1 cellular context compared by ENCODE assay signal in the genomic region with DNA sequence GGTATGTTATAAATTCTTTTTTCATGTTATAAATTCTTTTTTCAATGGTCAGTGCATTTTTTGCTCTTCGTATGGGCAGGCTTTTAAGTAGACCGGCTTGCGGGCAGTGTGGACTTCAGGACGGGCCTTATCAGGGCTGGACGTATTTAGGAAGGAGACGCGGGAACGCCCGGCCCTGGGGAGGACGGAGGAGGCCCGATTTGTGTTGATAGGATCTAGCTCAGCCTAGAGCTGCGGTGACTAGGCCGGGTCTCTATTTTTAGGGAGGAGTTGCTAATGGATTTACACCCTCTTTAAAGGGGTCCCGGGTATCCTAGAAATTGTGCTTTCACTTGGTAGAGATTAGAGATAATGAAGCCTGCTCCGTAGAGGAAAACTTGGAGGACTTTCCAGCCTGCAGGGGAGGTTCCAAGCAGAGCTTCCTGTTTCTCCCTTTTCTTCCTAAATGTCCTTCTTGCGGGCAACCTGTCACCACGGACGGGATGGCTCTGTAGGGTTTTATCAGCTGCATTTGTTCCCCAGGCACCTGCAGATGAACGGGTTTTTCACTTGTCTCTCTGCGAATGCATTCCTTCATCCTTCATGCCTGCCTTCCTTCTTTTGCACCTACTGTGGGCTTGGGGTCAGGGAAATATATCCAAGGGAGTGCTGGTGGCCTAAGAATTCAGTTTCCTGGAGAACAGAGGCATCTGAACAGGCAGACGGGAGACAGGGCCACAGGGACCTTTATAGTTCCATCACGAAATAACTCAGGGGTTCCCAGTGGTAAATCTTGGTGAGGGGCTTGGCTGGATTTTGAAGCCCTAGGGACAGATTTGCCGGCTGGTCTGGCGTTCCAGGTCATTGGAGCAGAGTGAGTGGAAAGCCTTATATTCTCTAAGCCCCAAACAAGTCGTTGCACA.
TF ChIP-seq lines count a peak whose summit lies in the region.

No MANE protein-coding gene starts in this region.

TF ChIP-seq in HepG2, 621 proteins besides CTCF, POLR2A, EP300 and RAD21 (continues in another document):
- TF ChIP-seq SRSF9 (IDR thresholded peaks at IDR 0.05; ENCODE audit: borderline replicate concordance, insufficient read depth, low read depth, low read length, poor library complexity, severe bottlenecking) = no peak
- TF ChIP-seq HOXA3 (CRISPR knock-in tag; IDR thresholded peaks at IDR 0.05) = no peak
- TF ChIP-seq U2AF2 (IDR thresholded peaks at IDR 0.05; ENCODE audit: low read depth, low read length) = no peak
- peak; percentile 45; the same call in 1 of the 2 replicates for TF ChIP-seq ZKSCAN1 (IDR thresholded peaks at IDR 0.05; ENCODE audit: low read length)
- TF ChIP-seq, protein P1, sequence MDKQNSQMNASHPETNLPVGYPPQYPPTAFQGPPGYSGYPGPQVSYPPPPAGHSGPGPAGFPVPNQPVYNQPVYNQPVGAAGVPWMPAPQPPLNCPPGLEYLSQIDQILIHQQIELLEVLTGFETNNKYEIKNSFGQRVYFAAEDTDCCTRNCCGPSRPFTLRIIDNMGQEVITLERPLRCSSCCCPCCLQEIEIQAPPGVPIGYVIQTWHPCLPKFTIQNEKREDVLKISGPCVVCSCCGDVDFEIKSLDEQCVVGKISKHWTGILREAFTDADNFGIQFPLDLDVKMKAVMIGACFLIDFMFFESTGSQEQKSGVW (CRISPR knock-in tag; IDR thresholded peaks at IDR 0.05; ENCODE audit: borderline replicate concordance) = no peak
- TF ChIP-seq NR2F1 (CRISPR knock-in tag; IDR thresholded peaks at IDR 0.05) = no peak
- no peak for TF ChIP-seq JARID2 (CRISPR knock-in tag; IDR thresholded peaks at IDR 0.05; ENCODE audit: insufficient replicate concordance)
- TF ChIP-seq ZNF678 (CRISPR knock-in tag; IDR thresholded peaks at IDR 0.05) = no peak
- no peak for TF ChIP-seq ARID2 (CRISPR knock-in tag; IDR thresholded peaks at IDR 0.05; ENCODE audit: borderline replicate concordance)
- 0 out of 2 replicates have a peak, but pooled peaks have one; percentile 34 for TF ChIP-seq ZNF766 (CRISPR knock-in tag; IDR thresholded peaks at IDR 0.05; ENCODE audit: borderline replicate concordance)
- TF ChIP-seq THYN1 (CRISPR knock-in tag; IDR thresholded peaks at IDR 0.05; ENCODE audit: borderline replicate concordance, low read depth) = no peak
- no peak for TF ChIP-seq ZMAT3 (CRISPR knock-in tag; conservative IDR thresholded peaks at IDR 0.05)
- TF ChIP-seq, protein P2, sequence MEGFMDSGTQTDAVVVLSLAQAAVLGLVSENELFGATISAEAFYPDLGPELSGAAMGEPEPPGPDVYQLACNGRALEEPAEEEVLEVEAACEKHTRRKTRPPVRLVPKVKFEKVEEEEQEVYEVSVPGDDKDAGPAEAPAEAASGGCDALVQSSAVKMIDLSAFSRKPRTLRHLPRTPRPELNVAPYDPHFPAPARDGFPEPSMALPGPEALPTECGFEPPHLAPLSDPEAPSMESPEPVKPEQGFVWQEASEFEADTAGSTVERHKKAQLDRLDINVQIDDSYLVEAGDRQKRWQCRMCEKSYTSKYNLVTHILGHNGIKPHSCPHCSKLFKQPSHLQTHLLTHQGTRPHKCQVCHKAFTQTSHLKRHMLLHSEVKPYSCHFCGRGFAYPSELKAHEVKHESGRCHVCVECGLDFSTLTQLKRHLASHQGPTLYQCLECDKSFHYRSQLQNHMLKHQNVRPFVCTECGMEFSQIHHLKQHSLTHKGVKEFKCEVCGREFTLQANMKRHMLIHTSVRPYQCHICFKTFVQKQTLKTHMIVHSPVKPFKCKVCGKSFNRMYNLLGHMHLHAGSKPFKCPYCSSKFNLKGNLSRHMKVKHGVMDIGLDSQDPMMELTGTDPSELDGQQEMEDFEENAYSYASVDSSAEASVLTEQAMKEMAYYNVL (CRISPR knock-in tag; IDR thresholded peaks at IDR 0.05; ENCODE audit: borderline replicate concordance) = no peak
- TF ChIP-seq, protein P3, sequence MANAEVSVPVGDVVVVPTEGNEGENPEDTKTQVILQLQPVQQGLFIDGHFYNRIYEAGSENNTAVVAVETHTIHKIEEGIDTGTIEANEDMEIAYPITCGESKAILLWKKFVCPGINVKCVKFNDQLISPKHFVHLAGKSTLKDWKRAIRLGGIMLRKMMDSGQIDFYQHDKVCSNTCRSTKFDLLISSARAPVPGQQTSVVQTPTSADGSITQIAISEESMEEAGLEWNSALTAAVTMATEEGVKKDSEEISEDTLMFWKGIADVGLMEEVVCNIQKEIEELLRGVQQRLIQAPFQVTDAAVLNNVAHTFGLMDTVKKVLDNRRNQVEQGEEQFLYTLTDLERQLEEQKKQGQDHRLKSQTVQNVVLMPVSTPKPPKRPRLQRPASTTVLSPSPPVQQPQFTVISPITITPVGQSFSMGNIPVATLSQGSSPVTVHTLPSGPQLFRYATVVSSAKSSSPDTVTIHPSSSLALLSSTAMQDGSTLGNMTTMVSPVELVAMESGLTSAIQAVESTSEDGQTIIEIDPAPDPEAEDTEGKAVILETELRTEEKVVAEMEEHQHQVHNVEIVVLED (CRISPR knock-in tag; IDR thresholded peaks at IDR 0.05; ENCODE audit: borderline replicate concordance) = no peak
- TF ChIP-seq, protein P4, sequence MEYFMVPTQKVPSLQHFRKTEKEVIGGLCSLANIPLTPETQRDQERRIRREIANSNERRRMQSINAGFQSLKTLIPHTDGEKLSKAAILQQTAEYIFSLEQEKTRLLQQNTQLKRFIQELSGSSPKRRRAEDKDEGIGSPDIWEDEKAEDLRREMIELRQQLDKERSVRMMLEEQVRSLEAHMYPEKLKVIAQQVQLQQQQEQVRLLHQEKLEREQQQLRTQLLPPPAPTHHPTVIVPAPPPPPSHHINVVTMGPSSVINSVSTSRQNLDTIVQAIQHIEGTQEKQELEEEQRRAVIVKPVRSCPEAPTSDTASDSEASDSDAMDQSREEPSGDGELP (IDR thresholded peaks at IDR 0.05; ENCODE audit: borderline replicate concordance, low read depth) = no peak
- TF ChIP-seq KDM2A (CRISPR knock-in tag; IDR thresholded peaks at IDR 0.05; ENCODE audit: borderline replicate concordance, low read depth) = no peak
- peak; percentile 83; the same call in 1 of the 2 replicates for TF ChIP-seq ZNF329 (CRISPR knock-in tag; IDR thresholded peaks at IDR 0.05; ENCODE audit: low read depth)
- TF ChIP-seq TARDBP (CRISPR knock-in tag; IDR thresholded peaks at IDR 0.05) = no peak
- no peak for TF ChIP-seq ZNF772 (CRISPR knock-in tag; IDR thresholded peaks at IDR 0.05)
- TF ChIP-seq ZNF629 (CRISPR knock-in tag; conservative IDR thresholded peaks at IDR 0.05) = no peak
- TF ChIP-seq ZNF263 (CRISPR knock-in tag; IDR thresholded peaks at IDR 0.05) = peak; percentile 94
- TF ChIP-seq, protein P5, sequence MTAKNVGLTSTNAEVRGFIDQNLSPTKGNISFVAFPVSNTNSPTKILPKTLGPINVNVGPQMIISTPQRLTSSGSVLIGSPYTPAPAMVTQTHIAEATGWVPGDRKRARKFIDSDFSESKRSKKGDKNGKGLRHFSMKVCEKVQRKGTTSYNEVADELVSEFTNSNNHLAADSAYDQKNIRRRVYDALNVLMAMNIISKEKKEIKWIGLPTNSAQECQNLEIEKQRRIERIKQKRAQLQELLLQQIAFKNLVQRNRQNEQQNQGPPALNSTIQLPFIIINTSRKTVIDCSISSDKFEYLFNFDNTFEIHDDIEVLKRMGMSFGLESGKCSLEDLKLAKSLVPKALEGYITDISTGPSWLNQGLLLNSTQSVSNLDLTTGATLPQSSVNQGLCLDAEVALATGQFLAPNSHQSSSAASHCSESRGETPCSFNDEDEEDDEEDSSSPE (CRISPR knock-in tag; IDR thresholded peaks at IDR 0.05) = no peak
- peak; percentile 39; the same call in 1 of the 2 replicates for TF ChIP-seq ZFX (CRISPR knock-in tag; IDR thresholded peaks at IDR 0.05; ENCODE audit: low read depth)
- no peak for TF ChIP-seq ZNF614 (CRISPR knock-in tag; IDR thresholded peaks at IDR 0.05; ENCODE audit: borderline replicate concordance)
- no peak for TF ChIP-seq PHB2 (IDR thresholded peaks at IDR 0.05; ENCODE audit: partially characterized antibody)
- TF ChIP-seq, protein P6, sequence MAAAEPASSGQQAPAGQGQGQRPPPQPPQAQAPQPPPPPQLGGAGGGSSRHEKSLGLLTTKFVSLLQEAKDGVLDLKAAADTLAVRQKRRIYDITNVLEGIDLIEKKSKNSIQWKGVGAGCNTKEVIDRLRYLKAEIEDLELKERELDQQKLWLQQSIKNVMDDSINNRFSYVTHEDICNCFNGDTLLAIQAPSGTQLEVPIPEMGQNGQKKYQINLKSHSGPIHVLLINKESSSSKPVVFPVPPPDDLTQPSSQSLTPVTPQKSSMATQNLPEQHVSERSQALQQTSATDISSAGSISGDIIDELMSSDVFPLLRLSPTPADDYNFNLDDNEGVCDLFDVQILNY (CRISPR knock-in tag; conservative IDR thresholded peaks at IDR 0.05) = no peak
- no peak for TF ChIP-seq CBX2 (IDR thresholded peaks at IDR 0.05; ENCODE audit: low read depth, low read length)
- no peak for TF ChIP-seq CBX2 (CRISPR knock-in tag; IDR thresholded peaks at IDR 0.05; ENCODE audit: low read depth)
- no peak for TF ChIP-seq HDAC1 (CRISPR knock-in tag; IDR thresholded peaks at IDR 0.05)
- TF ChIP-seq FOXP1 (IDR thresholded peaks at IDR 0.05) = no peak
- TF ChIP-seq FOXP1 (CRISPR knock-in tag; IDR thresholded peaks at IDR 0.05) = no peak
- TF ChIP-seq SP1 (IDR thresholded peaks at IDR 0.05) = no peak
- TF ChIP-seq SP1 (CRISPR knock-in tag; IDR thresholded peaks at IDR 0.05) = no peak
- TF ChIP-seq, protein P7, sequence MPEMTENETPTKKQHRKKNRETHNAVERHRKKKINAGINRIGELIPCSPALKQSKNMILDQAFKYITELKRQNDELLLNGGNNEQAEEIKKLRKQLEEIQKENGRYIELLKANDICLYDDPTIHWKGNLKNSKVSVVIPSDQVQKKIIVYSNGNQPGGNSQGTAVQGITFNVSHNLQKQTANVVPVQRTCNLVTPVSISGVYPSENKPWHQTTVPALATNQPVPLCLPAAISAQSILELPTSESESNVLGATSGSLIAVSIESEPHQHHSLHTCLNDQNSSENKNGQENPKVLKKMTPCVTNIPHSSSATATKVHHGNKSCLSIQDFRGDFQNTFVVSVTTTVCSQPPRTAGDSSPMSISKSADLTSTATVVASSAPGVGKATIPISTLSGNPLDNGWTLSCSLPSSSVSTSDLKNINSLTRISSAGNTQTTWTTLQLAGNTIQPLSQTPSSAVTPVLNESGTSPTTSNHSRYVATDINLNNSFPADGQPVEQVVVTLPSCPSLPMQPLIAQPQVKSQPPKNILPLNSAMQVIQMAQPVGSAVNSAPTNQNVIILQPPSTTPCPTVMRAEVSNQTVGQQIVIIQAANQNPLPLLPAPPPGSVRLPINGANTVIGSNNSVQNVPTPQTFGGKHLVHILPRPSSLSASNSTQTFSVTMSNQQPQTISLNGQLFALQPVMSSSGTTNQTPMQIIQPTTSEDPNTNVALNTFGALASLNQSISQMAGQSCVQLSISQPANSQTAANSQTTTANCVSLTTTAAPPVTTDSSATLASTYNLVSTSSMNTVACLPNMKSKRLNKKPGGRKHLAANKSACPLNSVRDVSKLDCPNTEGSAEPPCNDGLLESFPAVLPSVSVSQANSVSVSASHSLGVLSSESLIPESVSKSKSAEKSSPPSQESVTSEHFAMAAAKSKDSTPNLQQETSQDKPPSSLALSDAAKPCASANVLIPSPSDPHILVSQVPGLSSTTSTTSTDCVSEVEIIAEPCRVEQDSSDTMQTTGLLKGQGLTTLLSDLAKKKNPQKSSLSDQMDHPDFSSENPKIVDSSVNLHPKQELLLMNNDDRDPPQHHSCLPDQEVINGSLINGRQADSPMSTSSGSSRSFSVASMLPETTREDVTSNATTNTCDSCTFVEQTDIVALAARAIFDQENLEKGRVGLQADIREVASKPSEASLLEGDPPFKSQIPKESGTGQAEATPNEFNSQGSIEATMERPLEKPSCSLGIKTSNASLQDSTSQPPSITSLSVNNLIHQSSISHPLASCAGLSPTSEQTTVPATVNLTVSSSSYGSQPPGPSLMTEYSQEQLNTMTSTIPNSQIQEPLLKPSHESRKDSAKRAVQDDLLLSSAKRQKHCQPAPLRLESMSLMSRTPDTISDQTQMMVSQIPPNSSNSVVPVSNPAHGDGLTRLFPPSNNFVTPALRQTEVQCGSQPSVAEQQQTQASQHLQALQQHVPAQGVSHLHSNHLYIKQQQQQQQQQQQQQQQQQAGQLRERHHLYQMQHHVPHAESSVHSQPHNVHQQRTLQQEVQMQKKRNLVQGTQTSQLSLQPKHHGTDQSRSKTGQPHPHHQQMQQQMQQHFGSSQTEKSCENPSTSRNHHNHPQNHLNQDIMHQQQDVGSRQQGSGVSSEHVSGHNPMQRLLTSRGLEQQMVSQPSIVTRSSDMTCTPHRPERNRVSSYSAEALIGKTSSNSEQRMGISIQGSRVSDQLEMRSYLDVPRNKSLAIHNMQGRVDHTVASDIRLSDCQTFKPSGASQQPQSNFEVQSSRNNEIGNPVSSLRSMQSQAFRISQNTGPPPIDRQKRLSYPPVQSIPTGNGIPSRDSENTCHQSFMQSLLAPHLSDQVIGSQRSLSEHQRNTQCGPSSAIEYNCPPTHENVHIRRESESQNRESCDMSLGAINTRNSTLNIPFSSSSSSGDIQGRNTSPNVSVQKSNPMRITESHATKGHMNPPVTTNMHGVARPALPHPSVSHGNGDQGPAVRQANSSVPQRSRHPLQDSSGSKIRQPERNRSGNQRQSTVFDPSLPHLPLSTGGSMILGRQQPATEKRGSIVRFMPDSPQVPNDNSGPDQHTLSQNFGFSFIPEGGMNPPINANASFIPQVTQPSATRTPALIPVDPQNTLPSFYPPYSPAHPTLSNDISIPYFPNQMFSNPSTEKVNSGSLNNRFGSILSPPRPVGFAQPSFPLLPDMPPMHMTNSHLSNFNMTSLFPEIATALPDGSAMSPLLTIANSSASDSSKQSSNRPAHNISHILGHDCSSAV (CRISPR knock-in tag; IDR thresholded peaks at IDR 0.05; ENCODE audit: borderline replicate concordance) = no peak
- TF ChIP-seq, protein P8, sequence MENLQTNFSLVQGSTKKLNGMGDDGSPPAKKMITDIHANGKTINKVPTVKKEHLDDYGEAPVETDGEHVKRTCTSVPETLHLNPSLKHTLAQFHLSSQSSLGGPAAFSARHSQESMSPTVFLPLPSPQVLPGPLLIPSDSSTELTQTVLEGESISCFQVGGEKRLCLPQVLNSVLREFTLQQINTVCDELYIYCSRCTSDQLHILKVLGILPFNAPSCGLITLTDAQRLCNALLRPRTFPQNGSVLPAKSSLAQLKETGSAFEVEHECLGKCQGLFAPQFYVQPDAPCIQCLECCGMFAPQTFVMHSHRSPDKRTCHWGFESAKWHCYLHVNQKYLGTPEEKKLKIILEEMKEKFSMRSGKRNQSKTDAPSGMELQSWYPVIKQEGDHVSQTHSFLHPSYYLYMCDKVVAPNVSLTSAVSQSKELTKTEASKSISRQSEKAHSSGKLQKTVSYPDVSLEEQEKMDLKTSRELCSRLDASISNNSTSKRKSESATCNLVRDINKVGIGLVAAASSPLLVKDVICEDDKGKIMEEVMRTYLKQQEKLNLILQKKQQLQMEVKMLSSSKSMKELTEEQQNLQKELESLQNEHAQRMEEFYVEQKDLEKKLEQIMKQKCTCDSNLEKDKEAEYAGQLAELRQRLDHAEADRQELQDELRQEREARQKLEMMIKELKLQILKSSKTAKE (CRISPR knock-in tag; IDR thresholded peaks at IDR 0.05; ENCODE audit: borderline replicate concordance) = no peak
- no peak for TF ChIP-seq ZNF430 (CRISPR knock-in tag; IDR thresholded peaks at IDR 0.05)
- TF ChIP-seq, protein P9, sequence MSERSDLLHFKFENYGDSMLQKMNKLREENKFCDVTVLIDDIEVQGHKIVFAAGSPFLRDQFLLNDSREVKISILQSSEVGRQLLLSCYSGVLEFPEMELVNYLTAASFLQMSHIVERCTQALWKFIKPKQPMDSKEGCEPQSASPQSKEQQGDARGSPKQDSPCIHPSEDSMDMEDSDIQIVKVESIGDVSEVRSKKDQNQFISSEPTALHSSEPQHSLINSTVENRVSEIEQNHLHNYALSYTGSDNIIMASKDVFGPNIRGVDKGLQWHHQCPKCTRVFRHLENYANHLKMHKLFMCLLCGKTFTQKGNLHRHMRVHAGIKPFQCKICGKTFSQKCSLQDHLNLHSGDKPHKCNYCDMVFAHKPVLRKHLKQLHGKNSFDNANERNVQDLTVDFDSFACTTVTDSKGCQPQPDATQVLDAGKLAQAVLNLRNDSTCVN (CRISPR knock-in tag; IDR thresholded peaks at IDR 0.05; ENCODE audit: borderline replicate concordance) = no peak
- no peak for TF ChIP-seq KDM5A (IDR thresholded peaks at IDR 0.05; ENCODE audit: borderline replicate concordance, low read length)
